Comparison of ENCODE assay signal across 8 cellular contexts in genomic region chr6:6684365-6684833, GRCh38.
DNase-seq lines count a peak whose midpoint lies in the region; ATAC-seq and TF ChIP-seq lines count a peak whose summit lies in the region.

No MANE protein-coding gene starts in this region.

- peak overlapping the region in 1 of 6 donors; percentile 85 for H3K27ac Mint-ChIP-seq in naive B cell

- WGBS in heart left ventricle, 4 donors, result 47 to 60% (median 58%) methylated on average over 11 of the region's 11 CpGs

- no peak overlapping the region for H3K4me3 ChIP-seq in heart left ventricle

- H3K4me1 ChIP-seq in heart left ventricle, result peaks cover 3 to 93% (median 31%) of the 10 kb centered on the region in 12 donors

- in situ Hi-C loops in KBM-7 (cut with MboI; ENCODE audit: low pct_unique_long_range_greater_than_20kb, low sequenced_read_pairs), result no loop called here

- H3K36me3 ChIP-seq in heart left ventricle, result no peaks in the 10 kb centered on the region

- H3K9me3 ChIP-seq in heart left ventricle, result no peaks in the 10 kb centered on the region

- no peaks in the 10 kb centered on the region for H3K27me3 ChIP-seq in heart left ventricle

- no peaks in the 10 kb centered on the region for H3K36me3 Mint-ChIP-seq in naive B cell

- TF ChIP-seq CTCF in heart left ventricle (IDR thresholded peaks at IDR 0.05), result no peak

- intact Hi-C loops in heart left ventricle (cut with DNase I), result no loop called here

- DNase-seq in KBM-7 (peak; percentile 77), naive B cell (no peak), KG1 (lab: John Stamatoyannopoulos, UW) (no peak), globus pallidus (ENCODE audit: low spot score) (no peak), NCI-H128 (lab: John Stamatoyannopoulos, UW; ENCODE audit: unreplicated experiment) (no peak), heart left ventricle (no peak)

- H3K4me3 Mint-ChIP-seq in naive B cell, result peak overlapping the region in 1 of 8 donors; percentile 20

- H3K4me1 Mint-ChIP-seq in naive B cell, result peaks cover 4 to 11% (median 6%) of the 10 kb centered on the region in 3 donors

- H3K27ac ChIP-seq in heart left ventricle, result no peak overlapping the region

- ATAC-seq in GM18519 (IDR thresholded peaks at IDR 0.05; ENCODE audit: low FRiP score, unreplicated experiment) (peak; percentile 85), GM21619 (IDR thresholded peaks at IDR 0.05; ENCODE audit: unreplicated experiment) (peak; percentile 87), naive B cell (ENCODE audit: low read depth in 2 of 2) (peak; percentile 33 to 71), heart left ventricle (no peak)

- H3K9me3 Mint-ChIP-seq in naive B cell, result no peaks in the 10 kb centered on the region

- TF ChIP-seq POLR2A in heart left ventricle (IDR thresholded peaks at IDR 0.05), result no peak

- peaks cover 0 to 10% (median 9%) of the 10 kb centered on the region in 3 donors for H3K27me3 Mint-ChIP-seq in naive B cell

Comparison
In these comparisons a context has a peak if more than half of its experiments do, and no peak if none do; other contexts are left out.
1. ATAC-seq: peak in GM18519 (single experiment), GM21619 (single experiment) and naive B cell (2 of 2); none in heart left ventricle (0 of 4).